ENCODE assay signal across 13 cellular contexts in genomic region chr4:26788341-26788733, GRCh38.
A peak's percentile ranks its signal among the peaks of the same experiment; 100 is the strongest.
DNase-seq lines count a peak whose midpoint lies in the region; ATAC-seq, FAIRE-seq and TF ChIP-seq lines count a peak whose summit lies in the region.
"Had no signal": no experiment of that assay in that cellular context is flagged by ENCODE, and none has a peak within 500 bp of the region (broad histone marks: within the 10 kb centered on the region; RNA-seq: fewer than 3 reads in every experiment).

No MANE protein-coding gene starts in this region.

- peaks cover 6% of the 10 kb centered on the region for H3F3A ChIP-seq in PC-3 (ENCODE audit: low read length, unreplicated experiment)

- H3K27ac ChIP-seq in breast epithelium (peak overlapping the region in 1 of 2 donors; percentile 66), PC-3 (ENCODE audit: low read length) (peak overlapping the region; percentile 97), keratinocyte (ENCODE audit: control insufficient read depth, insufficient read depth, low read length) (peak overlapping the region; percentile 60), stomach smooth muscle (ENCODE audit: low read length) (peak overlapping the region; percentile 13)
- H3K27ac ChIP-seq: coronary artery, SJSA1 had no signal

- no peaks in the 10 kb centered on the region for H3K27me3 Mint-ChIP-seq in MCF 10A (ENCODE audit: insufficient read depth, unreplicated experiment)

- DNase-seq in MCF 10A (ENCODE audit: unreplicated experiment), result no peak
- no peak for DNase-seq in breast epithelium (ENCODE audit: low spot score in 2 of 2)
- no peak for DNase-seq in PC-3
- DNase-seq in keratinocyte (ENCODE audit: low read depth, low spot score), result no peak
- no peak for DNase-seq in NCI-H2029 (lab: John Stamatoyannopoulos, UW)
- no peak for DNase-seq in left lobe of liver (ENCODE audit: low spot score)
- DNase-seq in NCI-H2107 treated with DMSO at 0.1 percent for 48 hours (lab: John Stamatoyannopoulos, UW; ENCODE audit: unreplicated experiment), result no peak
- DNase-seq: AML-193 had no signal

- peak overlapping the region; percentile 62 for H3K4me2 ChIP-seq in PC-3 (ENCODE audit: low read length)
- H3K4me2 ChIP-seq in keratinocyte (ENCODE audit: control insufficient read depth, extremely low read depth, insufficient read depth, low read depth, low read length), result peak overlapping the region; percentile 82

- POLR2A ChIA-PET in MCF 10A (lab: Yijun Ruan, JAX), result interaction anchor here (0.7 to 1.9 kb wide), 5 partner anchors 9 to 78 kb away, joined by 3 to 18 read pairs (median 6); partner anchors contain the start of gene STIM2
- POLR2A ChIA-PET in PC-3 (lab: Charles Lee; ENCODE audit: unreplicated experiment), result interaction anchor here (1.3 kb wide), 1 partner anchor 72 kb away, joined by 3 read pairs; no protein-coding TSS in a partner anchor

- H3K36me3 ChIP-seq in breast epithelium (no peaks in the 10 kb centered on the region), PC-3 (ENCODE audit: low read depth, low read length) (no peaks in the 10 kb centered on the region), keratinocyte (ENCODE audit: control insufficient read depth in 2 of 2, extremely low read depth in 1 of 2, insufficient read depth in 2 of 2, low read length in 2 of 2) (no peaks in the 10 kb centered on the region), stomach smooth muscle (ENCODE audit: control insufficient read depth in 2 of 2, insufficient read depth in 2 of 2, low read length in 2 of 2) (peaks cover 0 to 2% of the 10 kb centered on the region in 2 donors)
- H3K36me3 ChIP-seq: SJSA1, thyroid gland had no signal

- peaks cover 6% of the 10 kb centered on the region for H3K9me1 ChIP-seq in keratinocyte (ENCODE audit: control insufficient read depth, extremely low read depth, insufficient read depth, low read length)

- no peak overlapping the region for H3K4me3 Mint-ChIP-seq in MCF 10A (ENCODE audit: unreplicated experiment)

- peaks cover 6% of the 10 kb centered on the region for H3K36me3 Mint-ChIP-seq in MCF 10A (ENCODE audit: insufficient read depth, unreplicated experiment)

- peaks cover 12% of the 10 kb centered on the region for H3K4me1 Mint-ChIP-seq in MCF 10A (ENCODE audit: insufficient read depth, unreplicated experiment)

- dilution Hi-C loops in keratinocyte (cut with MboI; ENCODE audit: extremely low pct_ligation_motif_present, low sequenced_read_pairs), result no loop called here

- H3K27me3 ChIP-seq in breast epithelium, result no peaks in the 10 kb centered on the region
- H3K27me3 ChIP-seq in PC-3 (ENCODE audit: low read length), result no peaks in the 10 kb centered on the region
- no peaks in the 10 kb centered on the region for H3K27me3 ChIP-seq in keratinocyte (ENCODE audit: control insufficient read depth, extremely low read depth, insufficient read depth, low read length)
- H3K27me3 ChIP-seq in stomach smooth muscle (ENCODE audit: control insufficient read depth in 1 of 2, insufficient read depth in 2 of 2, low read length in 2 of 2), result no peaks in the 10 kb centered on the region
- H3K27me3 ChIP-seq: SJSA1, thyroid gland had no signal

- no peaks in the 10 kb centered on the region for H3K4me1 ChIP-seq in breast epithelium
- H3K4me1 ChIP-seq in PC-3 (ENCODE audit: insufficient read depth, low read length), result peaks cover 33% of the 10 kb centered on the region
- peaks cover 18% of the 10 kb centered on the region for H3K4me1 ChIP-seq in keratinocyte (ENCODE audit: control insufficient read depth, extremely low read depth, insufficient read depth, low read length)
- peaks cover 7% of the 10 kb centered on the region for H3K4me1 ChIP-seq in stomach smooth muscle (ENCODE audit: control insufficient read depth, insufficient read depth, low read length)
- H3K4me1 ChIP-seq: SJSA1 had no signal

- no peak for TF ChIP-seq CTCF in MCF 10A (IDR thresholded peaks at IDR 0.05; ENCODE audit: unreplicated experiment)
- TF ChIP-seq CTCF in breast epithelium (IDR thresholded peaks at IDR 0.05), result no peak
- no peak for TF ChIP-seq CTCF in PC-3 (conservative IDR thresholded peaks at IDR 0.05; ENCODE audit: low read depth, low read length)
- TF ChIP-seq CTCF in keratinocyte (optimal IDR thresholded peaks at IDR 0.05 in 1 of 3, IDR thresholded peaks at IDR 0.05 in 1 of 3, conservative IDR thresholded peaks at IDR 0.05 in 1 of 3; ENCODE audit: extremely low read depth in 1 of 3, insufficient read depth in 2 of 3, low read length in 3 of 3), result no peak

- H4K20me1 ChIP-seq in PC-3 (ENCODE audit: low read length) (no peaks in the 10 kb centered on the region), keratinocyte (ENCODE audit: control insufficient read depth, extremely low read depth, insufficient read depth, low read length) (no peaks in the 10 kb centered on the region)

- H2AFZ ChIP-seq in PC-3 (ENCODE audit: low read length) (peak overlapping the region; percentile 45), keratinocyte (ENCODE audit: control insufficient read depth, low read length) (no peak overlapping the region)

- H3K4me3 ChIP-seq in breast epithelium, result no peak overlapping the region
- H3K4me3 ChIP-seq in PC-3 (ENCODE audit: low read length), result no peak overlapping the region
- no peak overlapping the region for H3K4me3 ChIP-seq in keratinocyte (ENCODE audit: control insufficient read depth in 2 of 3, extremely low read depth in 1 of 3, insufficient read depth in 2 of 3, low read depth in 1 of 3, low read length in 3 of 3)
- H3K4me3 ChIP-seq in stomach smooth muscle (ENCODE audit: low read length in 2 of 2), result no peak overlapping the region
- H3K4me3 ChIP-seq: coronary artery, SJSA1, thyroid gland had no signal

- H3K79me2 ChIP-seq in PC-3 (ENCODE audit: low read length) (no peaks in the 10 kb centered on the region), keratinocyte (ENCODE audit: control insufficient read depth, insufficient read depth, low read length) (no peaks in the 10 kb centered on the region)

- H3K9me3 ChIP-seq in breast epithelium, result no peaks in the 10 kb centered on the region
- no peaks in the 10 kb centered on the region for H3K9me3 ChIP-seq in PC-3 (ENCODE audit: low read length)
- H3K9me3 ChIP-seq in keratinocyte (ENCODE audit: control insufficient read depth, low read depth, low read length), result no peaks in the 10 kb centered on the region
- no peaks in the 10 kb centered on the region for H3K9me3 ChIP-seq in stomach smooth muscle (ENCODE audit: control insufficient read depth in 2 of 2, low read length in 2 of 2)
- H3K9me3 ChIP-seq: SJSA1, thyroid gland had no signal

- peak; percentile 36 for FAIRE-seq in keratinocyte (lab: Jason Lieb, UNC)
- FAIRE-seq: G401.6 had no signal

- intact Hi-C loops in MCF 10A (cut with micrococcal nuclease), result loop anchor here (5.0 kb wide), 1 partner anchor 69 kb away; no protein-coding TSS in a partner anchor
- intact Hi-C loops in breast epithelium (cut with DNase I; ENCODE audit: low total_unique reads), result no loop called here
- intact Hi-C loops in PC-3 (cut with micrococcal nuclease), result loop anchor here (1.0 to 2.0 kb wide), 2 partner anchors 72 to 222 kb away; partner anchors contain the start of gene STIM2

- BruUV-seq in MCF 10A (replicated peaks; lab: Mats Ljungman, UMichigan), result no TSS peak
- BruUV-seq in PC-3 (replicated peaks; lab: Mats Ljungman, UMichigan), result no TSS peak

- TF ChIP-seq POLR2A in breast epithelium (IDR thresholded peaks at IDR 0.05), result no peak

- no peaks in the 10 kb centered on the region for H3K9me3 Mint-ChIP-seq in MCF 10A (ENCODE audit: unreplicated experiment)

- peak overlapping the region; percentile 83 for H3K27ac Mint-ChIP-seq in MCF 10A (ENCODE audit: low read depth, unreplicated experiment)

- H3K9ac ChIP-seq in PC-3 (ENCODE audit: low read length), result peak overlapping the region; percentile 41
- no peak overlapping the region for H3K9ac ChIP-seq in keratinocyte (ENCODE audit: control insufficient read depth, extremely low read depth, insufficient read depth, low read length)
- H3K9ac ChIP-seq in stomach smooth muscle (ENCODE audit: low read length in 2 of 2), result no peak overlapping the region

- CTCF ChIA-PET in MCF 10A (lab: Yijun Ruan, JAX) (interaction anchor here (0.8 kb wide), 1 partner anchor 221 kb away, joined by 3 read pairs; no protein-coding TSS in a partner anchor), PC-3 (lab: Charles Lee) (interaction anchor here (0.6 to 1.4 kb wide), 4 partner anchors 72 to 221 kb away, joined by 3 to 9 read pairs (median 4); partner anchors contain the start of gene STIM2)

- ATAC-seq in PC-3 (no peak; the same call in 1 of the 2 replicates), left lobe of liver (no peak)

- no peaks in the 10 kb centered on the region for H3K9me2 ChIP-seq in PC-3 (replicated peaks; ENCODE audit: low read length)
